Comparison of ENCODE assay signal across 15 cellular contexts in genomic region chr7:98086231-98086855, GRCh38. TPM values are rescaled to one million over a fixed set of nuclear protein-coding genes. Genes with fewer than 3 reads are reported as not detected.
DNase-seq lines count a peak whose midpoint lies in the region; ATAC-seq and TF ChIP-seq lines count a peak whose summit lies in the region.
"Had no signal": no experiment of that assay in that cellular context is flagged by ENCODE, and none has a peak within 500 bp of the region (broad histone marks: within the 10 kb centered on the region; RNA-seq: fewer than 3 reads in every experiment).

No MANE protein-coding gene starts in this region.

- no peak overlapping the region for H2AFZ ChIP-seq in GM23338

- intact Hi-C loops in colonic mucosa (cut with DNase I): no loop called here

- H3K4me3 ChIP-seq in GM23338 (no peak overlapping the region), colonic mucosa (no peak overlapping the region)
- H3K4me3 ChIP-seq: BLaER1 had no signal

- no peak overlapping the region for H3K9ac ChIP-seq in colonic mucosa (ENCODE audit: low read depth in 2 of 2, low read length in 2 of 2)
- H3K9ac ChIP-seq: BLaER1 had no signal

- H3K27me3 Mint-ChIP-seq in GM23338 (ENCODE audit: insufficient read depth, low read depth, poor library complexity): peaks cover 4% of the 10 kb centered on the region
- H3K27me3 Mint-ChIP-seq in osteocyte (ENCODE audit: unreplicated experiment): peaks cover 4% of the 10 kb centered on the region

- DNase-seq in GM23338 (ENCODE audit: low spot score) (no peak), NCI-H2196 (lab: John Stamatoyannopoulos, UW; ENCODE audit: unreplicated experiment) (peak; percentile 67), colonic mucosa (peak; percentile 93), osteocyte (ENCODE audit: extremely low spot score, unreplicated experiment) (peak; percentile 69), DMS114 treated with DMSO at 0.1 percent for 48 hours (lab: John Stamatoyannopoulos, UW; ENCODE audit: unreplicated experiment) (no peak)
- no peak for DNase-seq in stimulated activated CD4-positive, alpha-beta T cell treated with anti-CD3 and anti-CD28 coated beads, Interleukin-1b, Interleukin-23, amount 100 ng/mL, for 48 hours
- no peak for DNase-seq in activated naive CD4-positive, alpha-beta T cell treated with anti-CD3 and anti-CD28 coated beads, Interleukin-2, amount 50 U/mL, for 72 hours (ENCODE audit: low spot score in 2 of 2)
- DNase-seq: activated naive CD4-positive, alpha-beta T cell treated with anti-CD3 and anti-CD28 coated beads for 36 hours; kidney; NCI-H1417 treated with DMSO at 0.1 percent for 48 hours; NCI-H748 treated with DMSO at 0.1 percent for 48 hours; stimulated activated CD4-positive, alpha-beta T cell treated with anti-CD3 and anti-CD28 coated beads, Interleukin-4, amount 100 ng/mL, for 1 hour had no signal

- H3K9me3 Mint-ChIP-seq in GM23338 (no peaks in the 10 kb centered on the region; the same call in 2 of the 3 replicates), osteocyte (ENCODE audit: unreplicated experiment) (no peaks in the 10 kb centered on the region)
- peaks cover 0 to 4% of the 10 kb centered on the region in 2 donors for H3K9me3 Mint-ChIP-seq in activated naive CD4-positive, alpha-beta T cell treated with anti-CD3 and anti-CD28 coated beads, Interleukin-2, amount 50 U/mL, for 72 hours
- H3K9me3 Mint-ChIP-seq: activated naive CD4-positive, alpha-beta T cell treated with anti-CD3 and anti-CD28 coated beads for 36 hours; IgD-negative memory B cell had no signal

- H3K36me3 ChIP-seq in GM23338 (ENCODE audit: insufficient read depth): no peaks in the 10 kb centered on the region
- no peaks in the 10 kb centered on the region for H3K36me3 ChIP-seq in colonic mucosa
- H3K36me3 ChIP-seq: BLaER1 had no signal

- no peaks in the 10 kb centered on the region for H4K20me1 ChIP-seq in GM23338 (replicated peaks; ENCODE audit: insufficient read depth)
- H4K20me1 ChIP-seq: BLaER1 had no signal

- H3K36me3 Mint-ChIP-seq in GM23338 (ENCODE audit: low read depth): no peaks in the 10 kb centered on the region
- H3K36me3 Mint-ChIP-seq in osteocyte (ENCODE audit: unreplicated experiment): no peaks in the 10 kb centered on the region
- no peaks in the 10 kb centered on the region for H3K36me3 Mint-ChIP-seq in activated naive CD4-positive, alpha-beta T cell treated with anti-CD3 and anti-CD28 coated beads, Interleukin-2, amount 50 U/mL, for 72 hours
- H3K36me3 Mint-ChIP-seq: IgD-negative memory B cell had no signal

- H3K27me3 ChIP-seq in GM23338 (ENCODE audit: insufficient read depth) (no peaks in the 10 kb centered on the region), colonic mucosa (no peaks in the 10 kb centered on the region)
- H3K27me3 ChIP-seq: BLaER1 had no signal

- H3K4me1 ChIP-seq in GM23338 (ENCODE audit: insufficient read depth): no peaks in the 10 kb centered on the region
- peaks cover 4% of the 10 kb centered on the region for H3K4me1 ChIP-seq in colonic mucosa

- no peaks in the 10 kb centered on the region for H3K9me2 ChIP-seq in GM23338 (ENCODE audit: insufficient read depth)

- H3K27ac Mint-ChIP-seq in GM23338 (peak overlapping the region; percentile 41; the same call in 1 of the 2 replicates), osteocyte (ENCODE audit: unreplicated experiment) (no peak overlapping the region)
- no peak overlapping the region for H3K27ac Mint-ChIP-seq in activated naive CD4-positive, alpha-beta T cell treated with anti-CD3 and anti-CD28 coated beads, Interleukin-2, amount 50 U/mL, for 72 hours
- H3K27ac Mint-ChIP-seq: activated naive CD4-positive, alpha-beta T cell treated with anti-CD3 and anti-CD28 coated beads for 36 hours; IgD-negative memory B cell had no signal

- ATAC-seq in GM23338 (no peak), GM19035 (IDR thresholded peaks at IDR 0.05; ENCODE audit: unreplicated experiment) (no peak)
- ATAC-seq in activated naive CD4-positive, alpha-beta T cell treated with anti-CD3 and anti-CD28 coated beads, Interleukin-2, amount 50 U/mL, for 72 hours: no peak

- H3K4me3 Mint-ChIP-seq in GM23338 (no peak overlapping the region), osteocyte (ENCODE audit: unreplicated experiment) (no peak overlapping the region)
- H3K4me3 Mint-ChIP-seq: activated naive CD4-positive, alpha-beta T cell treated with anti-CD3 and anti-CD28 coated beads for 36 hours; IgD-negative memory B cell had no signal

- H3K4me2 ChIP-seq in GM23338: no peak overlapping the region
- H3K4me2 ChIP-seq: BLaER1 had no signal

- no peaks in the 10 kb centered on the region for H3F3A ChIP-seq in GM23338 (replicated peaks; ENCODE audit: low read depth)

- H3K79me2 ChIP-seq in GM23338 (replicated peaks; ENCODE audit: insufficient read depth): no peaks in the 10 kb centered on the region

- no peak overlapping the region for H3K27ac ChIP-seq in GM23338 (ENCODE audit: low read depth)
- H3K27ac ChIP-seq in colonic mucosa: peak overlapping the region; percentile 80
- H3K27ac ChIP-seq: BLaER1 had no signal

- TF ChIP-seq CTCF in GM23338 (conservative IDR thresholded peaks at IDR 0.05; ENCODE audit: low read depth in 2 of 2) (no peak), colonic mucosa (IDR thresholded peaks at IDR 0.05) (no peak), osteocyte (IDR thresholded peaks at IDR 0.05) (no peak)

- H3K9me3 ChIP-seq in colonic mucosa: no peaks in the 10 kb centered on the region
- H3K9me3 ChIP-seq: BLaER1 had no signal

- H3K4me1 Mint-ChIP-seq in GM23338 (no peaks in the 10 kb centered on the region; the same call in 2 of the 3 replicates), osteocyte (ENCODE audit: unreplicated experiment) (no peaks in the 10 kb centered on the region)
- H3K4me1 Mint-ChIP-seq: IgD-negative memory B cell had no signal

TF ChIP-seq in GM23338, 12 proteins besides CTCF, POLR2A, EP300 and RAD21:
- TF ChIP-seq JUNB (IDR thresholded peaks at IDR 0.05; ENCODE audit: unreplicated experiment) (no peak), STAT1 (IDR thresholded peaks at IDR 0.05; ENCODE audit: unreplicated experiment) (no peak), REST (IDR thresholded peaks at IDR 0.05; ENCODE audit: unreplicated experiment) (no peak), EZH2 (IDR thresholded peaks at IDR 0.05; ENCODE audit: low read depth, unreplicated experiment) (no peak), CREB1 (CRISPR knock-in tag; IDR thresholded peaks at IDR 0.05; ENCODE audit: low read depth) (no peak), NANOG (IDR thresholded peaks at IDR 0.05; ENCODE audit: borderline replicate concordance) (no peak)

RNA-seq across cellular contexts. Expression of gene LMTK2, which starts 20.3 kb away (rescaled TPM):
- 26.8 and 30.8 TPM in 2 replicates for total RNA-seq in GM23338 (2014; rRNA removed; shearing (Covaris generic))
- polyA plus RNA-seq in GM23338 (2016; fragmentation: Nextera tagmentation; extraction: Ambion mirVana): 6.1 and 6.5 TPM in 2 replicates
- total RNA-seq in colonic mucosa: 10 to 100 TPM; 37.2 to 61.2 TPM
- total RNA-seq in osteocyte: 15.4 and 21.4 TPM in 2 replicates
- total RNA-seq in activated naive CD4-positive, alpha-beta T cell treated with anti-CD3 and anti-CD28 coated beads, Interleukin-2, amount 50 U/mL, for 72 hours: 10 to 100 TPM; 10.8 to 14.9 TPM

Comparison
In these comparisons a context has a peak if more than half of its experiments do, and no peak if none do; other contexts are left out.
1. DNase-seq: peak in NCI-H2196 (single experiment), colonic mucosa (single experiment) and osteocyte (single experiment); none in GM23338 (single experiment), stimulated activated CD4-positive, alpha-beta T cell treated with anti-CD3 and anti-CD28 coated beads, Interleukin-1b, Interleukin-23, amount 100 ng/mL, for 48 hours (single experiment), DMS114 treated with DMSO at 0.1 percent for 48 hours (single experiment) and activated naive CD4-positive, alpha-beta T cell treated with anti-CD3 and anti-CD28 coated beads, Interleukin-2, amount 50 U/mL, for 72 hours (0 of 2).